ENCODE assay signal across 9 cellular contexts in genomic region chr4:2536193-2537010, GRCh38. TPM values are rescaled to one million over a fixed set of nuclear protein-coding genes. Genes with fewer than 3 reads are reported as not detected.
A peak's percentile ranks its signal among the peaks of the same experiment; 100 is the strongest.
DNase-seq lines count a peak whose midpoint lies in the region; ATAC-seq, FAIRE-seq and TF ChIP-seq lines count a peak whose summit lies in the region.
"Had no signal": no experiment of that assay in that cellular context is flagged by ENCODE, and none has a peak within 500 bp of the region (broad histone marks: within the 10 kb centered on the region; RNA-seq: fewer than 3 reads in every experiment).

A gene with protein sequence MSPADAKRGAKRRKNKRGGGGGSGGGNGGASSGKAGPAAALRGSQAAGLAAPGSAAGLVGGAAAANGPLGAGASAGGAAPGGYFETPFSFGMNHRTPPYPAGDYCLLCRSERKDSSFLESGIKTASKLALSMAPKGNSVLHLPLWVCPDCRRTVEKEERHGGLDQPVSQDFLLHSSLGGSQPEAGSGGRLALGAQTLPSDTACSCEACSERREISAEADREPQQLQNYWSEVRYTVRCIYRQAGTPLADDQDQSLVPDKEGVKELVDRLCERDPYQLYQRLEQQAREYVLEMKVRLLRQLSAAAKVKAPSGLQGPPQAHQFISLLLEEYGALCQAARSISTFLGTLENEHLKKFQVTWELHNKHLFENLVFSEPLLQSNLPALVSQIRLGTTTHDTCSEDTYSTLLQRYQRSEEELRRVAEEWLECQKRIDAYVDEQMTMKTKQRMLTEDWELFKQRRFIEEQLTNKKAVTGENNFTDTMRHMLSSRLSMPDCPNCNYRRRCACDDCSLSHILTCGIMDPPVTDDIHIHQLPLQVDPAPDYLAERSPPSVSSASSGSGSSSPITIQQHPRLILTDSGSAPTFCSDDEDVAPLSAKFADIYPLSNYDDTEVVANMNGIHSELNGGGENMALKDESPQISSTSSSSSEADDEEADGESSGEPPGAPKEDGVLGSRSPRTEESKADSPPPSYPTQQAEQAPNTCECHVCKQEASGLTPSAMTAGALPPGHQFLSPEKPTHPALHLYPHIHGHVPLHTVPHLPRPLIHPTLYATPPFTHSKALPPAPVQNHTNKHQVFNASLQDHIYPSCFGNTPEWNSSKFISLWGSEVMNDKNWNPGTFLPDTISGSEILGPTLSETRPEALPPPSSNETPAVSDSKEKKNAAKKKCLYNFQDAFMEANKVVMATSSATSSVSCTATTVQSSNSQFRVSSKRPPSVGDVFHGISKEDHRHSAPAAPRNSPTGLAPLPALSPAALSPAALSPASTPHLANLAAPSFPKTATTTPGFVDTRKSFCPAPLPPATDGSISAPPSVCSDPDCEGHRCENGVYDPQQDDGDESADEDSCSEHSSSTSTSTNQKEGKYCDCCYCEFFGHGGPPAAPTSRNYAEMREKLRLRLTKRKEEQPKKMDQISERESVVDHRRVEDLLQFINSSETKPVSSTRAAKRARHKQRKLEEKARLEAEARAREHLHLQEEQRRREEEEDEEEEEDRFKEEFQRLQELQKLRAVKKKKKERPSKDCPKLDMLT (N-terminal part only) (plus strand): TSS chr4:2536647. CDS start chr4:2536916, 269 bp downstream.

- peak; percentile 89 for ATAC-seq in HG03439 (IDR thresholded peaks at IDR 0.05; ENCODE audit: unreplicated experiment)

- H3K79me2 ChIP-seq in keratinocyte (ENCODE audit: control insufficient read depth, insufficient read depth, low read length), result peaks cover 43% of the 10 kb centered on the region

- H3K27me3 ChIP-seq in keratinocyte (ENCODE audit: control insufficient read depth, extremely low read depth, insufficient read depth, low read length), result no peaks in the 10 kb centered on the region

- H3K9me1 ChIP-seq in keratinocyte (ENCODE audit: control insufficient read depth, extremely low read depth, insufficient read depth, low read length), result no peaks in the 10 kb centered on the region

- dilution Hi-C loops in keratinocyte (cut with MboI; ENCODE audit: extremely low pct_ligation_motif_present, low sequenced_read_pairs), result no loop called here

- H3K36me3 ChIP-seq in keratinocyte (ENCODE audit: control insufficient read depth in 2 of 2, extremely low read depth in 1 of 2, insufficient read depth in 2 of 2, low read length in 2 of 2), result peaks cover 0 to 1% of the 10 kb centered on the region in 2 experiments

- TF ChIP-seq CTCF in keratinocyte (optimal IDR thresholded peaks at IDR 0.05 in 1 of 3, IDR thresholded peaks at IDR 0.05 in 1 of 3, conservative IDR thresholded peaks at IDR 0.05 in 1 of 3; ENCODE audit: extremely low read depth in 1 of 3, insufficient read depth in 2 of 3, low read length in 3 of 3), result no peak

- peak within 1 kb of the TSS; percentile 75 to 82 (median 78) for H3K4me3 ChIP-seq in keratinocyte (ENCODE audit: control insufficient read depth in 2 of 3, extremely low read depth in 1 of 3, insufficient read depth in 2 of 3, low read depth in 1 of 3, low read length in 3 of 3)

- peak; percentile 95 to 96 for DNase-seq in AML-193 (lab: John Stamatoyannopoulos, UW)
- DNase-seq in GM19238 (ENCODE audit: insufficient read length, low spot score), result peak; percentile 89
- DNase-seq in NCI-H510A (lab: John Stamatoyannopoulos, UW), result peak; percentile 96
- DNase-seq in activated CD4-positive, alpha-beta T cell treated with anti-CD3 and anti-CD28 coated beads for 1 hour, result peak; percentile 99
- DNase-seq in cerebellar nuclear complex (lab: John Stamatoyannopoulos, UW), result peak; percentile 94 to 96
- peak; percentile 89 for DNase-seq in keratinocyte (ENCODE audit: low read depth, low spot score)
- DNase-seq in stimulated activated CD4-positive, alpha-beta T cell treated with anti-CD3 and anti-CD28 coated beads, Interleukin-12 subunit alpha, Interleukin-12 subunit beta, amount 100 ng/mL, for 48 hours (ENCODE audit: low read depth in 2 of 3, low spot score in 1 of 3), result peak; percentile 97 to 99 (median 99)

- H3K4me1 ChIP-seq in keratinocyte (ENCODE audit: control insufficient read depth, extremely low read depth, insufficient read depth, low read length), result peaks cover 6% of the 10 kb centered on the region

- no peaks in the 10 kb centered on the region for H4K20me1 ChIP-seq in keratinocyte (ENCODE audit: control insufficient read depth, extremely low read depth, insufficient read depth, low read length)

- H2AFZ ChIP-seq in keratinocyte (ENCODE audit: control insufficient read depth, low read length), result peak within 1 kb of the TSS; percentile 72

- peak within 1 kb of the TSS; percentile 86 for H3K27ac ChIP-seq in keratinocyte (ENCODE audit: control insufficient read depth, insufficient read depth, low read length)

- H3K4me2 ChIP-seq in keratinocyte (ENCODE audit: control insufficient read depth, extremely low read depth, insufficient read depth, low read depth, low read length), result peak within 1 kb of the TSS; percentile 96

- peak within 1 kb of the TSS; percentile 94 for H3K9ac ChIP-seq in keratinocyte (ENCODE audit: control insufficient read depth, extremely low read depth, insufficient read depth, low read length)

- FAIRE-seq in keratinocyte (lab: Jason Lieb, UNC), result no peak
- FAIRE-seq: colon had no signal

- H3K9me3 ChIP-seq in keratinocyte (ENCODE audit: control insufficient read depth, low read depth, low read length), result no peaks in the 10 kb centered on the region

RNA-seq across cellular contexts. Expression of the gene that starts here (rescaled TPM):
- 2.7 to 5.4 TPM (median 3.6 TPM) in 3 replicates for polyA plus RNA-seq in keratinocyte
- 11.6 TPM for polyA plus RNA-seq in keratinocyte (2011; ENCODE audit: low read depth)
- polyA plus RNA-seq in keratinocyte (2011; cell fraction: cytosol; rRNA removed), result 3.8 and 5.5 TPM in 2 replicates
- polyA plus RNA-seq in keratinocyte (2011; cell fraction: nucleus; rRNA removed), result 19.6 and 20.0 TPM in 2 replicates
- polyA plus RNA-seq in keratinocyte (2012; ENCODE audit: low replicate concordance), result 7.5 and 9.8 TPM in 2 replicates
- 9.4 to 20.6 TPM (median 12.9 TPM) in 3 replicates for polyA minus RNA-seq in keratinocyte
- 13.0 TPM for polyA minus RNA-seq in keratinocyte (2011; cell fraction: cytosol; rRNA and poly(A)+ RNA removed)
- polyA minus RNA-seq in keratinocyte (2011; cell fraction: nucleus; rRNA and poly(A)+ RNA removed), result 17.2 and 25.7 TPM in 2 replicates

Comparison
In these comparisons a context has a peak if more than half of its experiments do, and no peak if none do; other contexts are left out.
1. Peak in every context shown above with its lines: DNase-seq, ATAC-seq, H3K4me3 ChIP-seq and H3K27ac ChIP-seq.